In the genomic region with DNA sequence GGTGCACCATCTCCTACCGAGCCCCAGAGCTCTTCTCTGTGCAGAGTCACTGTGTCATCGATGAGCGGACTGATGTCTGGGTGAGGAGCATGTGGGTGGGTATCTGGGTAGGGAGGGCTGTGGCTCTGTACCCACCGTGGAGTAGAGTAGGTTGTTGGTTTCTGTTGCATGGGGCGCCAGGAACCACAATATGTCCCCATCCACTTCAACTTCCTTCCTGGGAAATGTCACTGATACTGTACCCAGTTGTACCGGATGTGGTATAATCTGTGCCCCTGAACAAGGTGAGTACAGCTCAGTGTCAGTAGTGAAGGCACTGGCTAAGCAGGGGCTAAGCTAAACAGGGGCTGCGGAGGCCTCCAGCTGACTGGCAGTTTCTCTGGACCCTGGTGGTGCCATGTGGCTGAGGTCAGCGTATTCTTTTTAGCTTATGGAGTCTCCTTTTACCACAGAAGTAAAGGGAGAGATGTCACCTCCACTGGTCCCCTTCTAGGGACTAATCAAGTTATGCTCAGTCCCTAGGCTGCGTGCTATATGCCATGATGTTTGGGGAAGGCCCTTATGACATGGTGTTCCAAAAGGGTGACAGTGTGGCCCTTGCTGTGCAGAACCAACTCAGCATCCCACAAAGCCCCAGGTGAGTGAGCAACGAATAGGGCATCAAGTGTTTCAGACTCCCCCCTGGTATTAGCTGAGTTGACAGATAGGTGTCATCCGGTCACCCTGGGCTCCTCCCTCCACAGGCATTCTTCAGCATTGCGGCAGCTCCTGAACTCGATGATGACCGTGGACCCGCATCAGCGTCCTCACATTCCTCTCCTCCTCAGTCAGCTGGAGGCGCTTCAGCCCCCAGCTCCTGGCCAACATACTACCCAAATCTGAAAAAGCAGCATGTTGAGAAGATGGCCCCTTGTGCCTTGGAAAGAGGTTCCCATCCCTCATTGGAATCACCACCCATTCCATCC, we compare ENCODE assay signal across 9 cellular contexts. TPM values are rescaled to one million over a fixed set of nuclear protein-coding genes. Genes with fewer than 3 reads are reported as not detected.
A peak's percentile ranks its signal among the peaks of the same experiment; 100 is the strongest.
DNase-seq lines count a peak whose midpoint lies in the region; ATAC-seq and TF ChIP-seq lines count a peak whose summit lies in the region.
"Had no signal": no experiment of that assay in that cellular context is flagged by ENCODE, and none has a peak within 500 bp of the region (broad histone marks: within the 10 kb centered on the region; RNA-seq: fewer than 3 reads in every experiment).

No MANE protein-coding gene starts in this region.

- H3K27me3 Mint-ChIP-seq in activated CD4-positive, alpha-beta T cell treated with anti-CD3 and anti-CD28 coated beads, Interleukin-2, amount 10 ng/mL, durations not matched to agents 7 days and 5 days = no peaks in the 10 kb centered on the region

- peaks cover 86% of the 10 kb centered on the region for H3K4me1 Mint-ChIP-seq in activated CD4-positive, alpha-beta T cell treated with anti-CD3 and anti-CD28 coated beads, Interleukin-2, amount 10 ng/mL, durations not matched to agents 7 days and 5 days

- peak overlapping the region; percentile 91 for H3K27ac Mint-ChIP-seq in activated CD4-positive, alpha-beta T cell treated with anti-CD3 and anti-CD28 coated beads, Interleukin-2, amount 10 ng/mL, durations not matched to agents 7 days and 5 days

- peaks cover 13 to 42% of the 10 kb centered on the region in 2 donors for H3K4me1 ChIP-seq in esophagus (ENCODE audit: control insufficient read depth in 2 of 2, insufficient read depth in 2 of 2, low read length in 1 of 2)

- TF ChIP-seq POLR2A in GM19099 (IDR thresholded peaks at IDR 0.05; ENCODE audit: extremely low read depth, insufficient read length, low read depth) = peak; percentile 30
- no peak for TF ChIP-seq POLR2A in GM18505 (IDR thresholded peaks at IDR 0.05; ENCODE audit: borderline replicate concordance, extremely low read depth, insufficient read depth, insufficient read length)

- H3K36me3 ChIP-seq in esophagus (ENCODE audit: control insufficient read depth in 2 of 2, insufficient read depth in 2 of 2, low read length in 1 of 2) (peaks cover 10 to 20% of the 10 kb centered on the region in 2 donors), H7 (replicated peaks; ENCODE audit: control insufficient read depth, insufficient read depth, low read length) (peaks cover 6% of the 10 kb centered on the region)

- peak; percentile 73 for DNase-seq in activated CD4-positive, alpha-beta T cell treated with anti-CD3 and anti-CD28 coated beads, Interleukin-2, amount 10 ng/mL, durations not matched to agents 7 days and 5 days
- peak; percentile 66 for DNase-seq in stimulated activated CD4-positive, alpha-beta T cell treated with anti-CD3 and anti-CD28 coated beads, Interleukin-4, amount 100 ng/mL, for 24 hours
- DNase-seq in H7 (no peak), GM03348 (ENCODE audit: low spot score) (no peak)

- H3K36me3 Mint-ChIP-seq in activated CD4-positive, alpha-beta T cell treated with anti-CD3 and anti-CD28 coated beads, Interleukin-2, amount 10 ng/mL, durations not matched to agents 7 days and 5 days (ENCODE audit: low read depth) = peaks cover 66% of the 10 kb centered on the region

- no peak for ATAC-seq in GM18505 (IDR thresholded peaks at IDR 0.05; ENCODE audit: unreplicated experiment)
- no peak for ATAC-seq in GM21381 (IDR thresholded peaks at IDR 0.05; ENCODE audit: unreplicated experiment)

- peak overlapping the region; percentile 98 to 99 for H3K27ac ChIP-seq in esophagus (ENCODE audit: low read depth in 2 of 2, low read length in 1 of 2)

- no peaks in the 10 kb centered on the region for H3K9me3 ChIP-seq in esophagus (ENCODE audit: control insufficient read depth in 2 of 2, insufficient read depth in 1 of 2, low read depth in 1 of 2, low read length in 1 of 2)

- CTCF ChIA-PET in activated CD4-positive, alpha-beta T cell treated with anti-CD3 and anti-CD28 coated beads, Interleukin-2, amount 10 ng/mL, durations not matched to agents 7 days and 5 days (lab: Charles Lee) = interaction anchor here (0.6 to 9.7 kb wide), 14 partner anchors 8 to 203 kb away, joined by 3 to 99 read pairs (median 4); a partner anchor contains a TSS

- H3K4me3 ChIP-seq in esophagus (ENCODE audit: low read depth in 1 of 2, low read length in 2 of 2) (no peak overlapping the region), H7 (ENCODE audit: insufficient read depth, low read depth, low read length) (no peak overlapping the region)
- H3K4me3 ChIP-seq: lung had no signal

- POLR2A ChIA-PET in activated CD4-positive, alpha-beta T cell treated with anti-CD3 and anti-CD28 coated beads, Interleukin-2, amount 10 ng/mL, durations not matched to agents 7 days and 5 days (lab: Charles Lee) = interaction anchor here (1.0 kb wide), 1 partner anchor 31 kb away, joined by 6 read pairs; a partner anchor contains a TSS

- WGBS in esophagus, 2 donors = 80 to 81% methylated on average over 17 of the region's 17 CpGs

- no peaks in the 10 kb centered on the region for H3K27me3 ChIP-seq in esophagus (ENCODE audit: control insufficient read depth in 1 of 2, insufficient read depth in 2 of 2, low read length in 2 of 2)
- H3K27me3 ChIP-seq in H7 (ENCODE audit: control insufficient read depth, insufficient read depth, low read length) = peaks cover 9% of the 10 kb centered on the region

- H3K4me3 Mint-ChIP-seq in activated CD4-positive, alpha-beta T cell treated with anti-CD3 and anti-CD28 coated beads, Interleukin-2, amount 10 ng/mL, durations not matched to agents 7 days and 5 days = peak overlapping the region; percentile 99

- H3K9me3 Mint-ChIP-seq in activated CD4-positive, alpha-beta T cell treated with anti-CD3 and anti-CD28 coated beads, Interleukin-2, amount 10 ng/mL, durations not matched to agents 7 days and 5 days = no peaks in the 10 kb centered on the region

RNA-seq across cellular contexts. Expression of a gene that starts 2.7 kb away (rescaled TPM):
- total RNA-seq in activated CD4-positive, alpha-beta T cell treated with anti-CD3 and anti-CD28 coated beads, Interleukin-2, amount 10 ng/mL, durations not matched to agents 7 days and 5 days = 10 to 100 TPM; 33.0 to 33.5 TPM
- 10 to 100 TPM; 20.4 to 33.3 TPM for polyA plus RNA-seq in esophagus
- 26.2 and 38.6 TPM in 2 replicates for total RNA-seq in H7 (2014; rRNA removed; shearing (Covaris generic))

RNA-seq across cellular contexts. Expression of a gene that starts 2.7 kb away (rescaled TPM):
- 1 to 10 TPM; 3.3 to 3.4 TPM for total RNA-seq in activated CD4-positive, alpha-beta T cell treated with anti-CD3 and anti-CD28 coated beads, Interleukin-2, amount 10 ng/mL, durations not matched to agents 7 days and 5 days
- polyA plus RNA-seq in esophagus = 1 to 10 TPM; 1.6 to 1.9 TPM
- total RNA-seq in H7 (2014; rRNA removed; shearing (Covaris generic)) = 4.9 and 6.6 TPM in 2 replicates

RNA-seq across cellular contexts. Expression of a gene that starts 5.1 kb away (rescaled TPM):
- not detected for total RNA-seq in activated CD4-positive, alpha-beta T cell treated with anti-CD3 and anti-CD28 coated beads, Interleukin-2, amount 10 ng/mL, durations not matched to agents 7 days and 5 days
- polyA plus RNA-seq in esophagus = under 1 TPM in 1 of 2 donors, not detected in 1; 0.02 TPM
- total RNA-seq in H7 (2014; rRNA removed; shearing (Covaris generic)) = 0.28 TPM in 1 of 2 replicates, not detected in the other

RNA-seq across cellular contexts. Expression of a gene that starts 5.8 kb away (rescaled TPM):
- 100 to 1,000 TPM; 261 to 339 TPM for total RNA-seq in activated CD4-positive, alpha-beta T cell treated with anti-CD3 and anti-CD28 coated beads, Interleukin-2, amount 10 ng/mL, durations not matched to agents 7 days and 5 days
- 100 to 1,000 TPM in 1 of 2 donors, 10 to 100 TPM in 1; 89.0 to 161 TPM for polyA plus RNA-seq in esophagus
- total RNA-seq in H7 (2014; rRNA removed; shearing (Covaris generic)) = 20.3 and 43.9 TPM in 2 replicates

RNA-seq across cellular contexts. Expression of a gene that starts 18.4 kb away (rescaled TPM):
- 100 to 1,000 TPM in 1 of 2 experiments, 10 to 100 TPM in 1; 92.0 to 100 TPM for total RNA-seq in activated CD4-positive, alpha-beta T cell treated with anti-CD3 and anti-CD28 coated beads, Interleukin-2, amount 10 ng/mL, durations not matched to agents 7 days and 5 days
- polyA plus RNA-seq in esophagus = 10 to 100 TPM; 20.4 to 40.7 TPM
- total RNA-seq in H7 (2014; rRNA removed; shearing (Covaris generic)) = 56.9 and 63.4 TPM in 2 replicates

Comparison
In these comparisons a context has a peak if more than half of its experiments do, and no peak if none do; other contexts are left out.
1. DNase-seq: peak in activated CD4-positive, alpha-beta T cell treated with anti-CD3 and anti-CD28 coated beads, Interleukin-2, amount 10 ng/mL, durations not matched to agents 7 days and 5 days (single experiment) and stimulated activated CD4-positive, alpha-beta T cell treated with anti-CD3 and anti-CD28 coated beads, Interleukin-4, amount 100 ng/mL, for 24 hours (single experiment); none in H7 (single experiment) and GM03348 (single experiment).